In genomic region chr9:127627494-127627855, GRCh38 we compare ENCODE assay signal across 29 cellular contexts.
"Had no signal": no experiment of that assay in that cellular context is flagged by ENCODE, and none has a peak within 500 bp of the region (broad histone marks: within the 10 kb centered on the region; RNA-seq: fewer than 3 reads in every experiment).

No MANE protein-coding gene starts in this region.

- H3K36me3 Mint-ChIP-seq: memory B cell; naive B cell; natural killer cell treated with Interleukin-12 subunit alpha and Interleukin-12 subunit beta and Interleukin-15 and Interleukin-18, amount 100 ng/mL, for 72 hours; type B pancreatic cell had no signal

- H3K27ac ChIP-seq: coronary artery, esophagus muscularis mucosa, gastroesophageal sphincter, neutrophil, right lobe of liver, suprapubic skin, tibial artery had no signal

- H3K4me1 ChIP-seq: right lobe of liver, tibial artery had no signal

- H3K27me3 ChIP-seq: esophagus muscularis mucosa, foreskin keratinocyte, gastroesophageal sphincter, right lobe of liver, suprapubic skin, tibial artery had no signal

- H3K27me3 Mint-ChIP-seq: stimulated activated naive CD8-positive, alpha-beta T cell treated with anti-CD3 and anti-CD28 coated beads, Interleukin-15, amount 100 ng/mL, for 72 hours; type B pancreatic cell had no signal

- H3K36me3 ChIP-seq: esophagus muscularis mucosa, gastroesophageal sphincter, neutrophil, right lobe of liver, suprapubic skin, tibial artery had no signal

- ATAC-seq: foreskin keratinocyte; gastroesophageal sphincter; mucosa of descending colon; natural killer cell treated with Interleukin-12 subunit alpha and Interleukin-12 subunit beta and Interleukin-15 and Interleukin-18, amount 100 ng/mL, for 72 hours; right lobe of liver; stimulated activated naive CD8-positive, alpha-beta T cell treated with anti-CD3 and anti-CD28 coated beads, Interleukin-15, amount 100 ng/mL, for 72 hours had no signal

- H3K9me3 ChIP-seq: esophagus muscularis mucosa, gastroesophageal sphincter, mucosa of descending colon, neutrophil, right lobe of liver, suprapubic skin, tibial artery had no signal

- H3K4me3 ChIP-seq: coronary artery, esophagus muscularis mucosa, gastroesophageal sphincter, lung, mucosa of descending colon, right lobe of liver, smooth muscle cell, suprapubic skin, tibial artery had no signal

- H3K4me3 Mint-ChIP-seq: immature natural killer cell; memory B cell; mesothelial cell of epicardium; naive B cell; natural killer cell treated with Interleukin-12 subunit alpha and Interleukin-12 subunit beta and Interleukin-15 and Interleukin-18, amount 100 ng/mL, for 72 hours; neural crest cell; stimulated activated naive CD8-positive, alpha-beta T cell treated with anti-CD3 and anti-CD28 coated beads, Interleukin-15, amount 100 ng/mL, for 72 hours; type B pancreatic cell had no signal

- H3K4me1 Mint-ChIP-seq: immature natural killer cell, memory B cell, naive B cell had no signal

- H3K9me3 Mint-ChIP-seq: immature natural killer cell; memory B cell; mesothelial cell of epicardium; natural killer cell treated with Interleukin-12 subunit alpha and Interleukin-12 subunit beta and Interleukin-15 and Interleukin-18, amount 100 ng/mL, for 72 hours; neural crest cell; stimulated activated naive CD8-positive, alpha-beta T cell treated with anti-CD3 and anti-CD28 coated beads, Interleukin-15, amount 100 ng/mL, for 72 hours; type B pancreatic cell had no signal

- DNase-seq: dermis blood vessel endothelial cell; effector memory CD4-positive, alpha-beta T cell; foreskin keratinocyte; hypothalamus; immature natural killer cell; islet precursor cell; mucosa of descending colon; naive B cell; retina; right lobe of liver; stimulated activated CD4-positive, alpha-beta T cell treated with anti-CD3 and anti-CD28 coated beads, Interleukin-12 subunit alpha, Interleukin-12 subunit beta, amount 100 ng/mL, for 4 hours; stimulated activated CD4-positive, alpha-beta T cell treated with anti-CD3 and anti-CD28 coated beads, Interleukin-1b, Interleukin-23, amount 100 ng/mL, for 48 hours; stimulated activated CD4-positive, alpha-beta T cell treated with anti-CD3 and anti-CD28 coated beads, Interleukin-4, amount 100 ng/mL, for 1 hour; stimulated activated CD8-positive, alpha-beta memory T cell treated with anti-CD3 and anti-CD28 coated beads, Interleukin-4, amount 100 ng/mL, for 48 hours; stimulated activated naive CD4-positive, alpha-beta T cell; stimulated activated naive CD8-positive, alpha-beta T cell treated with anti-CD3 and anti-CD28 coated beads, Interleukin-15, amount 100 ng/mL, for 72 hours; tibial artery had no signal

- H3K27ac Mint-ChIP-seq: immature natural killer cell; memory B cell; mesothelial cell of epicardium; natural killer cell treated with Interleukin-12 subunit alpha and Interleukin-12 subunit beta and Interleukin-15 and Interleukin-18, amount 100 ng/mL, for 72 hours; type B pancreatic cell had no signal

- H3K4me2 ChIP-seq: smooth muscle cell had no signal
